ENCODE assay signal across 18 cellular contexts in the genomic region with DNA sequence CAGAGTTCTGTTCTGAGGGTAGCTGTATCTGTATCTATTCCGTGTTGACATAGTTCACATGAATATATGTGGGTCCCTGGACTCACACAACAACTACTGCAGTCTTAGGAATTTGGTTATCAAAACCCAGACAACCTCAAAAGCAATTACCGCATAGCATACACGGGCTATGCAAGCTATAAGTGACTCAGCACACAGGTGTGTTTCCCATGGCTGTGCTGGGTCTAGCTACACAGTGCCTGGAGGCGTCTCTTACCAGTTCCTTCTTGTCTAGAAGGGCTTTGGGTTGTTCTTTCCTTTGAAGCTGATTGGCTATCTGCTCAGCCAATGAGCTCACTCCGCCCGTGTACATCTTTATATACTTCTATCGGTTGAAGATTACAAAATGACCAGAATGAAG.
DNase-seq lines count a peak whose midpoint lies in the region; ATAC-seq, FAIRE-seq and TF ChIP-seq lines count a peak whose summit lies in the region.
"Had no signal": no experiment of that assay in that cellular context is flagged by ENCODE, and none has a peak within 500 bp of the region (broad histone marks: within the 10 kb centered on the region; RNA-seq: fewer than 3 reads in every experiment).

No MANE protein-coding gene starts in this region.

- H3K4me3 ChIP-seq in IMR-90 (ENCODE audit: insufficient read depth, low read depth, low read length) (no peak overlapping the region), esophagus squamous epithelium (no peak overlapping the region), small intestine (ENCODE audit: low read depth in 1 of 2, low read length in 2 of 2) (no peak overlapping the region), sigmoid colon (no peak overlapping the region)
- H3K4me3 ChIP-seq: cardiac muscle cell, esophagus muscularis mucosa, mucosa of descending colon, skin epidermis, upper lobe of right lung had no signal

- peak; percentile 11 for DNase-seq in IMR-90
- DNase-seq in amniotic epithelial cell (ENCODE audit: low read depth) = peak; percentile 43
- DNase-seq in esophagus squamous epithelium (lab: John Stamatoyannopoulos, UW) = no peak
- peak; percentile 71 for DNase-seq in small intestine
- no peak for DNase-seq in HCEC 1CT
- DNase-seq in sigmoid colon = no peak
- DNase-seq: activated CD4-positive, alpha-beta T cell treated with anti-CD3 and anti-CD28 coated beads for 48 hours; activated effector memory CD4-positive, alpha-beta T cell treated with Interleukin-2 at 50 U/mL for 16 hours; HFFc6; SHP77; stimulated activated CD4-positive, alpha-beta T cell treated with anti-CD3 and anti-CD28 coated beads, Interleukin-2, amount 100 ng/mL, for 48 hours; stimulated activated naive CD8-positive, alpha-beta T cell treated with anti-CD3 and anti-CD28 coated beads, Interleukin-15, amount 100 ng/mL, for 72 hours; upper lobe of right lung had no signal

- no peaks in the 10 kb centered on the region for H3K27me3 ChIP-seq in IMR-90 (ENCODE audit: control insufficient read depth, insufficient read depth, low read length)
- H3K27me3 ChIP-seq in esophagus squamous epithelium = no peaks in the 10 kb centered on the region
- no peaks in the 10 kb centered on the region for H3K27me3 ChIP-seq in small intestine (ENCODE audit: control insufficient read depth in 2 of 2, insufficient read depth in 2 of 2, low read length in 2 of 2)
- H3K27me3 ChIP-seq in sigmoid colon = no peaks in the 10 kb centered on the region
- H3K27me3 ChIP-seq: cardiac muscle cell, esophagus muscularis mucosa had no signal

- H3K56ac ChIP-seq in IMR-90 (ENCODE audit: extremely low read depth, insufficient read depth, low read length) = no peak overlapping the region

- no peak overlapping the region for H2AK9ac ChIP-seq in IMR-90 (replicated peaks; ENCODE audit: low read depth, low read length, poor library complexity)

- ATAC-seq in IMR-90 (ENCODE audit: low read depth) (no peak), HG02763 (IDR thresholded peaks at IDR 0.05; ENCODE audit: unreplicated experiment) (no peak)
- ATAC-seq: mucosa of descending colon; stimulated activated naive CD8-positive, alpha-beta T cell treated with anti-CD3 and anti-CD28 coated beads, Interleukin-15, amount 100 ng/mL, for 72 hours; upper lobe of right lung had no signal

- no peak overlapping the region for H2BK5ac ChIP-seq in IMR-90 (ENCODE audit: low read depth, low read length, poor library complexity, severe bottlenecking)

- POLR2A ChIA-PET in IMR-90 (lab: Charles Lee; ENCODE audit: unreplicated experiment) = no interaction called here

- H2BK15ac ChIP-seq in IMR-90 (ENCODE audit: low read depth, low read length) = no peak overlapping the region

- H4K8ac ChIP-seq in IMR-90 (ENCODE audit: low read depth in 2 of 2, low read length in 2 of 2) = no peak overlapping the region

- no peak overlapping the region for H4K91ac ChIP-seq in IMR-90 (ENCODE audit: insufficient read depth, low read depth, low read length)

- in situ Hi-C loops in IMR-90 (cut with MboI; ENCODE audit: low sequenced_read_pairs) = no loop called here

- no peak overlapping the region for H3K23ac ChIP-seq in IMR-90 (ENCODE audit: low read depth, low read length)

- H3K4me1 ChIP-seq in IMR-90 (ENCODE audit: control insufficient read depth, insufficient read depth, low read length) (no peaks in the 10 kb centered on the region), esophagus squamous epithelium (peaks cover 0 to 25% (median 6%) of the 10 kb centered on the region in 3 donors), small intestine (ENCODE audit: control insufficient read depth in 2 of 2, insufficient read depth in 1 of 2, low read depth in 1 of 2, low read length in 1 of 2) (peaks cover under 1 to 15% of the 10 kb centered on the region in 2 donors), sigmoid colon (peaks cover 0 to 30% (median 24%) of the 10 kb centered on the region in 4 donors)
- H3K4me1 ChIP-seq: upper lobe of right lung had no signal

- TF ChIP-seq RAD21 in IMR-90 (IDR thresholded peaks at IDR 0.05; ENCODE audit: low read length) = no peak

- H3K18ac ChIP-seq in IMR-90 (ENCODE audit: low read depth, low read length) = no peak overlapping the region

- H4K20me1 ChIP-seq in IMR-90 (ENCODE audit: insufficient read depth, low read length) = peaks cover 3% of the 10 kb centered on the region

- no peak overlapping the region for H3K14ac ChIP-seq in IMR-90 (replicated peaks; ENCODE audit: low read depth, low read length)

- H3K27ac ChIP-seq in IMR-90 (ENCODE audit: insufficient read depth, low read length) = no peak overlapping the region
- H3K27ac ChIP-seq in esophagus squamous epithelium = peak overlapping the region; percentile 57 to 63 (median 62)
- peak overlapping the region in 1 of 2 donors; percentile 3 for H3K27ac ChIP-seq in small intestine (ENCODE audit: low read depth in 1 of 2, low read length in 1 of 2)
- H3K27ac ChIP-seq in sigmoid colon = no peak overlapping the region
- H3K27ac ChIP-seq: esophagus muscularis mucosa, upper lobe of right lung had no signal

- no peak overlapping the region for H3K4me2 ChIP-seq in IMR-90 (ENCODE audit: low read depth, low read length)

- no peak overlapping the region for H2BK20ac ChIP-seq in IMR-90 (ENCODE audit: low read depth, low read length)

- H3K36me3 ChIP-seq in IMR-90 (ENCODE audit: control insufficient read depth, insufficient read depth, low read length) = peaks cover 51% of the 10 kb centered on the region
- H3K36me3 ChIP-seq in esophagus squamous epithelium = peaks cover 6 to 86% (median 18%) of the 10 kb centered on the region in 3 donors
- no peaks in the 10 kb centered on the region for H3K36me3 ChIP-seq in small intestine (ENCODE audit: control insufficient read depth in 2 of 2, insufficient read depth in 2 of 2, low read length in 2 of 2)
- H3K36me3 ChIP-seq in sigmoid colon = peaks cover 8 to 70% (median 26%) of the 10 kb centered on the region in 4 donors

- FAIRE-seq in small intestine (lab: Jason Lieb, UNC) = no peak

- intact Hi-C loops in IMR-90 (cut with micrococcal nuclease) (no loop called here), esophagus squamous epithelium (cut with DNase I) (loop anchor here (10.0 kb wide), 1 partner anchor 58 kb away; no protein-coding TSS in a partner anchor), sigmoid colon (cut with DNase I) (no loop called here)

- H2AFZ ChIP-seq in IMR-90 (replicated peaks; ENCODE audit: low read length, poor library complexity) = no peak overlapping the region

- dilution Hi-C loops in IMR-90 (cut with HindIII; ENCODE audit: low sequenced_read_pairs, unreplicated experiment) = no loop called here

- peaks cover 0 to 2% of the 10 kb centered on the region in 2 experiments; a peak in 1 of 4 replicates for H3K79me1 ChIP-seq in IMR-90 (ENCODE audit: low read depth in 1 of 2, low read length in 2 of 2)

- no peak overlapping the region for H2BK120ac ChIP-seq in IMR-90 (ENCODE audit: low read depth, low read length)

- peaks cover 2% of the 10 kb centered on the region; the same call in 1 of the 2 replicates for H3K9me1 ChIP-seq in IMR-90 (ENCODE audit: insufficient read depth, low read length)

- TF ChIP-seq CTCF in IMR-90 (conservative IDR thresholded peaks at IDR 0.05; ENCODE audit: low read depth, low read length) (no peak), esophagus squamous epithelium (IDR thresholded peaks at IDR 0.05) (no peak), sigmoid colon (IDR thresholded peaks at IDR 0.05) (no peak)

- BruUV-seq in IMR-90 (replicated peaks; lab: Mats Ljungman, UMichigan) = no TSS peak

- CTCF ChIA-PET in IMR-90 (lab: Yijun Ruan, JAX) = no interaction called here

- no peak overlapping the region for H4K5ac ChIP-seq in IMR-90 (ENCODE audit: low read depth, low read length)

- no peak for TF ChIP-seq POLR2A in IMR-90 (IDR thresholded peaks at IDR 0.05; ENCODE audit: low read depth, low read length)
- TF ChIP-seq POLR2A in esophagus squamous epithelium (IDR thresholded peaks at IDR 0.05) = no peak
- no peak for TF ChIP-seq POLR2A in sigmoid colon (IDR thresholded peaks at IDR 0.05)

- no peak overlapping the region for H3K9ac ChIP-seq in IMR-90 (ENCODE audit: low read depth, low read length)

- WGBS in IMR-90 (ENCODE audit: extremely low coverage in 2 of 2, insufficient read length in 1 of 2), 2 experiments = no CpG with 5 or more reads among the region's 7 CpGs
- 46 to 51% methylated on average over 5 to 7 of the region's 7 CpGs for WGBS in esophagus squamous epithelium, 2 donors
- whole genome bisulfite sequencing in small intestine, 3 donors = 30 to 62% (median 58%) methylated on average over 7 of the region's 7 CpGs
- WGBS in sigmoid colon, 2 donors = 77 to 85% methylated on average over 7 of the region's 7 CpGs

- H3K4ac ChIP-seq in IMR-90 (ENCODE audit: low read depth, low read length) = no peak overlapping the region

- TF ChIP-seq EP300 in sigmoid colon (IDR thresholded peaks at IDR 0.05) = no peak

- no peaks in the 10 kb centered on the region for H3K9me3 ChIP-seq in IMR-90 (ENCODE audit: control insufficient read depth, insufficient read depth, low read length)
- no peaks in the 10 kb centered on the region for H3K9me3 ChIP-seq in esophagus squamous epithelium
- no peaks in the 10 kb centered on the region for H3K9me3 ChIP-seq in small intestine (ENCODE audit: control insufficient read depth, low read depth)
- H3K9me3 ChIP-seq in sigmoid colon = no peaks in the 10 kb centered on the region
- H3K9me3 ChIP-seq: esophagus muscularis mucosa, mucosa of descending colon, upper lobe of right lung had no signal

- H2AK5ac ChIP-seq in IMR-90 (ENCODE audit: low read depth, low read length) = no peak overlapping the region

TF ChIP-seq in IMR-90, 13 proteins besides CTCF, POLR2A, EP300 and RAD21 (continues in another document):
- TF ChIP-seq RFX5 (IDR thresholded peaks at IDR 0.05; ENCODE audit: low read depth, low read length) (no peak), BHLHE40 (IDR thresholded peaks at IDR 0.05; ENCODE audit: low read depth, low read length) (no peak), MXI1 (IDR thresholded peaks at IDR 0.05; ENCODE audit: borderline replicate concordance, low read depth, low read length) (no peak), NFE2L2 (IDR thresholded peaks at IDR 0.05; ENCODE audit: low read depth, low read length) (no peak), FOS (IDR thresholded peaks at IDR 0.05; ENCODE audit: low read depth, low read length) (no peak), CHD1 (IDR thresholded peaks at IDR 0.05; ENCODE audit: low read depth, low read length) (no peak), CEBPB (IDR thresholded peaks at IDR 0.05; ENCODE audit: low read depth, low read length) (no peak), MAFK (IDR thresholded peaks at IDR 0.05; ENCODE audit: low read depth, low read length) (no peak)
- TF ChIP-seq, protein P1, sequence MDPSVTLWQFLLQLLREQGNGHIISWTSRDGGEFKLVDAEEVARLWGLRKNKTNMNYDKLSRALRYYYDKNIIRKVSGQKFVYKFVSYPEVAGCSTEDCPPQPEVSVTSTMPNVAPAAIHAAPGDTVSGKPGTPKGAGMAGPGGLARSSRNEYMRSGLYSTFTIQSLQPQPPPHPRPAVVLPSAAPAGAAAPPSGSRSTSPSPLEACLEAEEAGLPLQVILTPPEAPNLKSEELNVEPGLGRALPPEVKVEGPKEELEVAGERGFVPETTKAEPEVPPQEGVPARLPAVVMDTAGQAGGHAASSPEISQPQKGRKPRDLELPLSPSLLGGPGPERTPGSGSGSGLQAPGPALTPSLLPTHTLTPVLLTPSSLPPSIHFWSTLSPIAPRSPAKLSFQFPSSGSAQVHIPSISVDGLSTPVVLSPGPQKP (IDR thresholded peaks at IDR 0.05; ENCODE audit: borderline replicate concordance, low read depth, low read length) = no peak

Comparison
In these comparisons a context has a peak if more than half of its experiments do, and no peak if none do; other contexts are left out.
1. DNase-seq: peak in IMR-90 (single experiment), amniotic epithelial cell (single experiment) and small intestine (single experiment); none in esophagus squamous epithelium (single experiment), HCEC 1CT (single experiment) and sigmoid colon (single experiment).
2. H3K27ac ChIP-seq: peak in esophagus squamous epithelium (4 of 4); none in IMR-90 (single experiment) and sigmoid colon (0 of 4).